ENCODE assay signal across 10 cellular contexts in the genomic region with DNA sequence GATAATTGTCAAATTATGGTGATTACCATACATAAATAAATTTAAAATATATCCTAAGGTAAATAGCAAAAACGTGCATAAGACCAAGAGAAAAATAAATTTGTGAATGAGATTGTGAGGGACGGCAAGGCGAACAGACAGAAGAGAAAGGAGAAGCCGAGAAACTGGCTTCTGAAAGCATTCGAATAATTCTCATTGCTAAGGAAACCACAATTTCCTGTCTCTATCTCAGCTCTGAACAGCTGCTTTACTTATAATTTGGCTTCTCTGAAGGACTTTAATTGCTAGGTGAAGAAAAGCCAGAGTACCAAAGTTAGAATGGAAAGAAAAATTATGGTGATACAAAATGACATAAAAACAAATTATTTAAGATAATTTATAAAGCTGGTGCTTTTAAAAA.
DNase-seq lines count a peak whose midpoint lies in the region; ATAC-seq and TF ChIP-seq lines count a peak whose summit lies in the region.
"Had no signal": no experiment of that assay in that cellular context is flagged by ENCODE, and none has a peak within 500 bp of the region (broad histone marks: within the 10 kb centered on the region; RNA-seq: fewer than 3 reads in every experiment).

No MANE protein-coding gene starts in this region.

- DNase-seq in IMR-90 (peak; percentile 44), hepatic stellate cell (ENCODE audit: low spot score) (peak; percentile 15), D341Med (ENCODE audit: low spot score) (no peak), medulla oblongata (ENCODE audit: extremely low spot score) (no peak), Right ventricle myocardium inferior (ENCODE audit: missing footprints) (no peak)
- no peak for DNase-seq in CD8-positive, alpha-beta memory T cell
- DNase-seq: H7 had no signal

- H2BK20ac ChIP-seq in IMR-90 (ENCODE audit: low read depth, low read length) = no peak overlapping the region

- peaks cover 0 to 2% of the 10 kb centered on the region in 2 donors for H3K27me3 Mint-ChIP-seq in CD8-positive, alpha-beta memory T cell
- H3K27me3 Mint-ChIP-seq: memory B cell had no signal

- no peaks in the 10 kb centered on the region for H3K79me1 ChIP-seq in IMR-90 (ENCODE audit: low read depth in 1 of 2, low read length in 2 of 2)

- no peak overlapping the region for H2AK9ac ChIP-seq in IMR-90 (replicated peaks; ENCODE audit: low read depth, low read length, poor library complexity)

- peak; percentile 72 for ATAC-seq in GM18520 (IDR thresholded peaks at IDR 0.05; ENCODE audit: unreplicated experiment)
- ATAC-seq in GM21825 (IDR thresholded peaks at IDR 0.05; ENCODE audit: unreplicated experiment) = peak; percentile 94
- peak; percentile 82 for ATAC-seq in IMR-90 (ENCODE audit: low read depth)
- no peak for ATAC-seq in Right ventricle myocardium inferior

- H3K4me1 ChIP-seq in IMR-90 (ENCODE audit: control insufficient read depth, insufficient read depth, low read length) = peaks cover 4% of the 10 kb centered on the region; the same call in 1 of the 2 replicates
- peaks cover 5% of the 10 kb centered on the region for H3K4me1 ChIP-seq in CD8-positive, alpha-beta memory T cell (ENCODE audit: insufficient read depth, low read length)

- H3K36me3 ChIP-seq in IMR-90 (ENCODE audit: control insufficient read depth, insufficient read depth, low read length) = no peaks in the 10 kb centered on the region
- H3K36me3 ChIP-seq in CD8-positive, alpha-beta memory T cell (ENCODE audit: insufficient read depth, low read length) = no peaks in the 10 kb centered on the region

- no peak for TF ChIP-seq POLR2A in IMR-90 (IDR thresholded peaks at IDR 0.05; ENCODE audit: low read depth, low read length)

- intact Hi-C loops in IMR-90 (cut with micrococcal nuclease) = no loop called here
- intact Hi-C loops in Right ventricle myocardium inferior (cut with DNase I) = no loop called here

- no peaks in the 10 kb centered on the region for H3K27me3 ChIP-seq in IMR-90 (ENCODE audit: control insufficient read depth, insufficient read depth, low read length)
- H3K27me3 ChIP-seq in CD8-positive, alpha-beta memory T cell (ENCODE audit: insufficient read depth, low read length, poor library complexity, severe bottlenecking) = no peaks in the 10 kb centered on the region

- dilution Hi-C loops in IMR-90 (cut with HindIII; ENCODE audit: low sequenced_read_pairs, unreplicated experiment) = no loop called here

- H3K56ac ChIP-seq in IMR-90 (ENCODE audit: extremely low read depth, insufficient read depth, low read length) = no peak overlapping the region

- H2BK120ac ChIP-seq in IMR-90 (ENCODE audit: low read depth, low read length) = no peak overlapping the region

- H3K4me2 ChIP-seq in IMR-90 (ENCODE audit: low read depth, low read length) = peak overlapping the region; percentile 67

- H4K20me1 ChIP-seq in IMR-90 (ENCODE audit: insufficient read depth, low read length) = no peaks in the 10 kb centered on the region

- H4K5ac ChIP-seq in IMR-90 (ENCODE audit: low read depth, low read length) = no peak overlapping the region

- POLR2A ChIA-PET in IMR-90 (lab: Charles Lee; ENCODE audit: unreplicated experiment) = interaction anchor here (1.2 kb wide), 1 partner anchor 11 kb away, joined by 4 read pairs; no protein-coding TSS in a partner anchor
- POLR2A ChIA-PET in CD8-positive, alpha-beta memory T cell (lab: Charles Lee) = no interaction called here

- H3K9me3 Mint-ChIP-seq in CD8-positive, alpha-beta memory T cell = peaks cover 0 to 4% (median 0%) of the 10 kb centered on the region in 5 donors
- H3K9me3 Mint-ChIP-seq: memory B cell had no signal

- in situ Hi-C loops in IMR-90 (cut with MboI; ENCODE audit: low sequenced_read_pairs) = no loop called here

- no peak overlapping the region for H2AK5ac ChIP-seq in IMR-90 (ENCODE audit: low read depth, low read length)

- WGBS in IMR-90 (ENCODE audit: extremely low coverage in 2 of 2, insufficient read length in 1 of 2), 2 experiments = no CpG with 5 or more reads among the region's 5 CpGs

- H3K27ac Mint-ChIP-seq in CD8-positive, alpha-beta memory T cell = no peak overlapping the region
- H3K27ac Mint-ChIP-seq: memory B cell had no signal

- TF ChIP-seq RAD21 in IMR-90 (IDR thresholded peaks at IDR 0.05; ENCODE audit: low read length) = no peak

- H4K91ac ChIP-seq in IMR-90 (ENCODE audit: insufficient read depth, low read depth, low read length) = no peak overlapping the region

- CTCF ChIA-PET in IMR-90 (lab: Yijun Ruan, JAX) = no interaction called here
- CTCF ChIA-PET in CD8-positive, alpha-beta memory T cell (lab: Charles Lee) = no interaction called here

- no peak overlapping the region for H3K14ac ChIP-seq in IMR-90 (replicated peaks; ENCODE audit: low read depth, low read length)

- H2BK15ac ChIP-seq in IMR-90 (ENCODE audit: low read depth, low read length) = no peak overlapping the region

- 0 out of 2 replicates have a peak overlapping the region, but pooled peaks have one; percentile 26 for H3K9ac ChIP-seq in IMR-90 (ENCODE audit: low read depth, low read length)

- H3K23ac ChIP-seq in IMR-90 (ENCODE audit: low read depth, low read length) = no peak overlapping the region

- no peak overlapping the region; the same call in 1 of the 2 replicates for H3K18ac ChIP-seq in IMR-90 (ENCODE audit: low read depth, low read length)

- H3K9me3 ChIP-seq in IMR-90 (ENCODE audit: control insufficient read depth, insufficient read depth, low read length) = peaks cover 3% of the 10 kb centered on the region; the same call in 1 of the 2 replicates
- H3K9me3 ChIP-seq in CD8-positive, alpha-beta memory T cell (ENCODE audit: low read length) = no peaks in the 10 kb centered on the region

- H3K36me3 Mint-ChIP-seq in CD8-positive, alpha-beta memory T cell = no peaks in the 10 kb centered on the region
- H3K36me3 Mint-ChIP-seq: memory B cell had no signal

- H3K4me3 Mint-ChIP-seq in CD8-positive, alpha-beta memory T cell = no peak overlapping the region
- H3K4me3 Mint-ChIP-seq: memory B cell had no signal

- no peak overlapping the region for H3K4me3 ChIP-seq in IMR-90 (ENCODE audit: insufficient read depth, low read depth, low read length)
- no peak overlapping the region for H3K4me3 ChIP-seq in CD8-positive, alpha-beta memory T cell (ENCODE audit: low read length)

- no peak overlapping the region for H4K8ac ChIP-seq in IMR-90 (ENCODE audit: low read depth in 2 of 2, low read length in 2 of 2)

- no peaks in the 10 kb centered on the region for H3K9me1 ChIP-seq in IMR-90 (ENCODE audit: insufficient read depth, low read length)

- no TSS peak for BruUV-seq in IMR-90 (replicated peaks; lab: Mats Ljungman, UMichigan)

- H2AFZ ChIP-seq in IMR-90 (replicated peaks; ENCODE audit: low read length, poor library complexity) = no peak overlapping the region

- TF ChIP-seq CTCF in IMR-90 (conservative IDR thresholded peaks at IDR 0.05; ENCODE audit: low read depth, low read length) = no peak

- no peak overlapping the region for H2BK5ac ChIP-seq in IMR-90 (ENCODE audit: low read depth, low read length, poor library complexity, severe bottlenecking)

- H3K4ac ChIP-seq in IMR-90 (ENCODE audit: low read depth, low read length) = no peak overlapping the region

- peak overlapping the region; percentile 27; the same call in 1 of the 2 replicates for H3K27ac ChIP-seq in IMR-90 (ENCODE audit: insufficient read depth, low read length)
- no peak overlapping the region for H3K27ac ChIP-seq in CD8-positive, alpha-beta memory T cell (ENCODE audit: low read depth, low read length)

- H3K4me1 Mint-ChIP-seq in CD8-positive, alpha-beta memory T cell = peaks cover 0 to 11% (median 5%) of the 10 kb centered on the region in 3 donors
- H3K4me1 Mint-ChIP-seq: memory B cell had no signal

TF ChIP-seq in IMR-90, 13 proteins besides CTCF, POLR2A, EP300 and RAD21:
- TF ChIP-seq, protein P1, sequence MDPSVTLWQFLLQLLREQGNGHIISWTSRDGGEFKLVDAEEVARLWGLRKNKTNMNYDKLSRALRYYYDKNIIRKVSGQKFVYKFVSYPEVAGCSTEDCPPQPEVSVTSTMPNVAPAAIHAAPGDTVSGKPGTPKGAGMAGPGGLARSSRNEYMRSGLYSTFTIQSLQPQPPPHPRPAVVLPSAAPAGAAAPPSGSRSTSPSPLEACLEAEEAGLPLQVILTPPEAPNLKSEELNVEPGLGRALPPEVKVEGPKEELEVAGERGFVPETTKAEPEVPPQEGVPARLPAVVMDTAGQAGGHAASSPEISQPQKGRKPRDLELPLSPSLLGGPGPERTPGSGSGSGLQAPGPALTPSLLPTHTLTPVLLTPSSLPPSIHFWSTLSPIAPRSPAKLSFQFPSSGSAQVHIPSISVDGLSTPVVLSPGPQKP (IDR thresholded peaks at IDR 0.05; ENCODE audit: borderline replicate concordance, low read depth, low read length) = no peak
- TF ChIP-seq MAFK (IDR thresholded peaks at IDR 0.05; ENCODE audit: low read depth, low read length) (no peak), CHD1 (IDR thresholded peaks at IDR 0.05; ENCODE audit: low read depth, low read length) (no peak), RCOR1 (IDR thresholded peaks at IDR 0.05; ENCODE audit: insufficient replicate concordance, low read length) (no peak), RFX5 (IDR thresholded peaks at IDR 0.05; ENCODE audit: low read depth, low read length) (no peak), BHLHE40 (IDR thresholded peaks at IDR 0.05; ENCODE audit: low read depth, low read length) (no peak), NFE2L2 (IDR thresholded peaks at IDR 0.05; ENCODE audit: low read depth, low read length) (no peak), FOS (IDR thresholded peaks at IDR 0.05; ENCODE audit: low read depth, low read length) (no peak), MAZ (IDR thresholded peaks at IDR 0.05; ENCODE audit: borderline replicate concordance, low read depth, low read length) (no peak)

Comparison
In these comparisons a context has a peak if more than half of its experiments do, and no peak if none do; other contexts are left out.
1. DNase-seq: peak in IMR-90 (single experiment) and hepatic stellate cell (single experiment); none in CD8-positive, alpha-beta memory T cell (0 of 5), D341Med (single experiment), medulla oblongata (single experiment) and Right ventricle myocardium inferior (single experiment).